Comparison of ENCODE assay signal across 21 cellular contexts in genomic region chr1:53321776-53322602, GRCh38. TPM values are rescaled to one million over a fixed set of nuclear protein-coding genes. Genes with fewer than 3 reads are reported as not detected.
A peak's percentile ranks its signal among the peaks of the same experiment; 100 is the strongest.
DNase-seq lines count a peak whose midpoint lies in the region; ATAC-seq and TF ChIP-seq lines count a peak whose summit lies in the region.
"Had no signal": no experiment of that assay in that cellular context is flagged by ENCODE, and none has a peak within 500 bp of the region (broad histone marks: within the 10 kb centered on the region; RNA-seq: fewer than 3 reads in every experiment).

No MANE protein-coding gene starts in this region.

- peaks cover 22% of the 10 kb centered on the region for H3K4me1 Mint-ChIP-seq in endodermal cell
- H3K4me1 Mint-ChIP-seq in mesothelial cell of epicardium: peaks cover 26% of the 10 kb centered on the region

- H3K9me3 Mint-ChIP-seq in endodermal cell (no peaks in the 10 kb centered on the region), mesothelial cell of epicardium (no peaks in the 10 kb centered on the region)
- H3K9me3 Mint-ChIP-seq: activated naive CD4-positive, alpha-beta T cell treated with anti-CD3 and anti-CD28 coated beads, Interleukin-2, amount 50 U/mL, for 72 hours had no signal

- H3K9me3 ChIP-seq in endodermal cell (ENCODE audit: control insufficient read depth, low read length): no peaks in the 10 kb centered on the region
- H3K9me3 ChIP-seq: body of pancreas, colonic mucosa, heart left ventricle, left ventricle myocardium inferior, Peyer's patch had no signal

- intact Hi-C loops in Right ventricle myocardium inferior (cut with DNase I): no loop called here
- intact Hi-C loops in Right ventricle myocardium superior (cut with DNase I): no loop called here

- ATAC-seq in Right ventricle myocardium inferior (no peak), Right ventricle myocardium superior (ENCODE audit: poor library complexity) (no peak), GM21381 (IDR thresholded peaks at IDR 0.05; ENCODE audit: unreplicated experiment) (no peak)
- ATAC-seq: activated naive CD4-positive, alpha-beta T cell treated with anti-CD3 and anti-CD28 coated beads, Interleukin-2, amount 50 U/mL, for 72 hours; body of pancreas; HCT116; heart left ventricle; SK-N-SH treated with all-trans-retinoic acid at 6 μM for 48 hours had no signal

- no peaks in the 10 kb centered on the region for H3K27me3 ChIP-seq in endodermal cell (ENCODE audit: control insufficient read depth, insufficient read depth, low read length, poor library complexity, severe bottlenecking)
- H3K27me3 ChIP-seq: body of pancreas, colonic mucosa, Peyer's patch had no signal

- H3K4me1 ChIP-seq in endodermal cell (ENCODE audit: control insufficient read depth, insufficient read depth, low read length): no peaks in the 10 kb centered on the region

- H3K27ac Mint-ChIP-seq in endodermal cell (peak overlapping the region; percentile 85), mesothelial cell of epicardium (no peak overlapping the region)

- H3K9ac ChIP-seq in endodermal cell (ENCODE audit: extremely low read depth, low read length, poor library complexity, severe bottlenecking): no peak overlapping the region

- H3K36me3 ChIP-seq in endodermal cell (ENCODE audit: control insufficient read depth, insufficient read depth, low read length): peaks cover 35% of the 10 kb centered on the region
- H3K36me3 ChIP-seq: colonic mucosa, heart left ventricle, left ventricle myocardium inferior, Peyer's patch had no signal

- H3K4me3 Mint-ChIP-seq in endodermal cell (no peak overlapping the region), mesothelial cell of epicardium (no peak overlapping the region)

- peaks cover 48% of the 10 kb centered on the region for H3K36me3 Mint-ChIP-seq in endodermal cell (ENCODE audit: low read depth)
- H3K36me3 Mint-ChIP-seq in mesothelial cell of epicardium: peaks cover 7% of the 10 kb centered on the region

- H3K4me3 ChIP-seq in endodermal cell (ENCODE audit: low read length): no peak overlapping the region
- H3K4me3 ChIP-seq: body of pancreas, colonic mucosa, heart left ventricle, left ventricle myocardium inferior, Peyer's patch had no signal

- 83 to 92% methylated on average over 9 to 11 of the region's 11 CpGs for WGBS in endodermal cell (ENCODE audit: insufficient coverage in 1 of 2, insufficient read length in 1 of 2), 2 experiments

- H3K27me3 Mint-ChIP-seq in endodermal cell (ENCODE audit: insufficient read depth) (no peaks in the 10 kb centered on the region), mesothelial cell of epicardium (ENCODE audit: low read depth) (peaks cover 11% of the 10 kb centered on the region)

- TF ChIP-seq CTCF in endodermal cell (conservative IDR thresholded peaks at IDR 0.05): no peak
- no peak for TF ChIP-seq CTCF in mesothelial cell of epicardium (IDR thresholded peaks at IDR 0.05; ENCODE audit: unreplicated experiment)

- no peak overlapping the region for H3K27ac ChIP-seq in endodermal cell (ENCODE audit: low read depth, low read length)
- H3K27ac ChIP-seq: body of pancreas, colonic mucosa, heart left ventricle, left ventricle myocardium inferior, Peyer's patch had no signal

- peak; percentile 53 for DNase-seq in Right ventricle myocardium inferior (ENCODE audit: missing footprints)
- no peak for DNase-seq in Right ventricle myocardium superior
- peak; percentile 97 for DNase-seq in NCI-H82 (lab: John Stamatoyannopoulos, UW)
- peak; percentile 61 for DNase-seq in endodermal cell
- no peak for DNase-seq in mesothelial cell of epicardium (ENCODE audit: low spot score in 2 of 2, unreplicated experiment in 2 of 2)
- DNase-seq in DMS53 treated with DMSO at 0.1 percent for 48 hours (lab: John Stamatoyannopoulos, UW; ENCODE audit: unreplicated experiment): no peak
- DNase-seq: activated CD4-positive, alpha-beta T cell treated with anti-CD3 and anti-CD28 coated beads for 48 hours; activated T-cell treated with anti-CD3 and anti-CD28 coated beads, Interleukin-2, amount 50 U/mL, for 1 hour; AML-193; body of pancreas; colonic mucosa; left ventricle myocardium inferior; MM.1S; NCI-H1436 treated with DMSO at 0.1 percent for 48 hours; nucleus accumbens; Peyer's patch had no signal

RNA-seq across cellular contexts. Expression of gene LRP8, which starts 5.9 kb away (rescaled TPM):
- total RNA-seq in Right ventricle myocardium inferior (1.2 TPM), Right ventricle myocardium superior (1.5 TPM), endodermal cell (10 to 100 TPM; 29.1 to 39.6 TPM), mesothelial cell of epicardium (18.2 to 19.9 TPM (median 19.2 TPM) in 3 replicates)
- polyA plus RNA-seq in endodermal cell (2013, experiment 1 of 2): 35.6 TPM
- 29.0 TPM for polyA plus RNA-seq in endodermal cell (2013, experiment 2 of 2)

Comparison
In these comparisons a context has a peak if more than half of its experiments do, and no peak if none do; other contexts are left out.
1. DNase-seq: peak in Right ventricle myocardium inferior (single experiment), NCI-H82 (single experiment) and endodermal cell (single experiment); none in Right ventricle myocardium superior (single experiment), mesothelial cell of epicardium (0 of 2) and DMS53 treated with DMSO at 0.1 percent for 48 hours (single experiment).